In the genomic region with DNA sequence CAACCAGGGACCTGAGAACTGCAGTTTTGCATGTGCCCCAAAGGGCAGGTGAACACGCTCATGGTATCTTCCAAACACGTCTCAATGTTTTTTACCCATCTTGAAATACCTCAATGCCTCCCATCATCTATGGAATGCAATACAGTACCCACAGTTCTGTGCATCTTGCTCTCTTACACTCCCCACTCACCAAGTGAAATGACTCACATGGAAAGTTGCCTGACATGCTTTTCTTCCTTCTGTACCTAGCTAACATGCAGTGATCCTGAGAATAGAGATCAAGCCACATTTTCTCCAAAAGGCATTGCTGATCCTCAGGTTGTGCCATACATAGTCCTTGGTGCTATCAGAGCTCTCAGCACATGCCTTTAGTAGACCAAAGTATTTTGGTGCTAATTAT, we compare ENCODE assay signal across 23 cellular contexts.
"Had no signal": no experiment of that assay in that cellular context is flagged by ENCODE, and none has a peak within 500 bp of the region (broad histone marks: within the 10 kb centered on the region; RNA-seq: fewer than 3 reads in every experiment).

No MANE protein-coding gene starts in this region.

- H3K4me1 ChIP-seq: colonic mucosa, gastroesophageal sphincter, heart left ventricle, lower lobe of right lung, pancreas, sigmoid colon, suprapubic skin, transverse colon, vagina had no signal

- H3K27me3 ChIP-seq: colonic mucosa, gastroesophageal sphincter, heart left ventricle, hepatocyte, neutrophil, pancreas, sigmoid colon, suprapubic skin, transverse colon, vagina had no signal

- H3K36me3 ChIP-seq: colonic mucosa, gastroesophageal sphincter, heart left ventricle, lower lobe of right lung, neutrophil, pancreas, sigmoid colon, suprapubic skin, transverse colon, vagina had no signal

- ATAC-seq: gastroesophageal sphincter; heart left ventricle; left ventricle myocardium superior; lower lobe of right lung; mucosa of descending colon; natural killer cell treated with Interleukin-12 subunit alpha and Interleukin-12 subunit beta and Interleukin-15 and Interleukin-18, amount 100 ng/mL, for 72 hours; pancreas; stimulated activated naive B cell treated with anti-CD40 and anti-IgM and Interleukin-4, amounts not matched to agents 10 μg/mL and 1 μg/mL and 100 μg/mL, for 72 hours; stimulated activated naive CD8-positive, alpha-beta T cell treated with anti-CD3 and anti-CD28 coated beads, Interleukin-15, amount 100 ng/mL, for 72 hours had no signal

- H3K9me3 ChIP-seq: colonic mucosa, gastroesophageal sphincter, lower lobe of right lung, mucosa of descending colon, neutrophil, pancreas, sigmoid colon, suprapubic skin, transverse colon, vagina had no signal

- FAIRE-seq: islet of Langerhans, pancreas had no signal

- DNase-seq: colonic mucosa; effector CD8-positive, alpha-beta T cell; endodermal cell; erythroblast; foreskin fibroblast; heart left ventricle; left ventricle myocardium superior; lower lobe of right lung; mucosa of descending colon; naive B cell; pancreas; sigmoid colon; stimulated activated CD4-positive, alpha-beta T cell treated with anti-CD3 and anti-CD28 coated beads, Interleukin-2, amount 100 ng/mL, for 48 hours; stimulated activated naive B cell treated with anti-CD40 and anti-IgM and Interleukin-4, amounts not matched to agents 10 μg/mL and 1 μg/mL and 100 μg/mL, for 72 hours; stimulated activated naive CD8-positive, alpha-beta T cell treated with anti-CD3 and anti-CD28 coated beads, Interleukin-15, amount 100 ng/mL, for 72 hours; transverse colon had no signal

- H3K27ac ChIP-seq: colonic mucosa, gastroesophageal sphincter, heart left ventricle, hepatocyte, lower lobe of right lung, neutrophil, pancreas, sigmoid colon, suprapubic skin, transverse colon, vagina had no signal

- H3K4me3 ChIP-seq: colonic mucosa, gastroesophageal sphincter, heart left ventricle, hepatocyte, lower lobe of right lung, mucosa of descending colon, pancreas, sigmoid colon, suprapubic skin, transverse colon, vagina had no signal
